14 cellular contexts compared by ENCODE assay signal in genomic region chr16:65118866-65119265, GRCh38. TPM values are rescaled to one million over a fixed set of nuclear protein-coding genes. Genes with fewer than 3 reads are reported as not detected.
DNase-seq lines count a peak whose midpoint lies in the region; ATAC-seq and TF ChIP-seq lines count a peak whose summit lies in the region.
"Had no signal": no experiment of that assay in that cellular context is flagged by ENCODE, and none has a peak within 500 bp of the region (broad histone marks: within the 10 kb centered on the region; RNA-seq: fewer than 3 reads in every experiment).

No MANE protein-coding gene starts in this region.

- peak overlapping the region; percentile 93 for H3K4me3 ChIP-seq in AG04450 (ENCODE audit: low read depth, low read length)
- no peak overlapping the region for H3K4me3 ChIP-seq in gastroesophageal sphincter
- no peak overlapping the region for H3K4me3 ChIP-seq in trophoblast cell (ENCODE audit: low read depth, low read length)
- no peak overlapping the region for H3K4me3 ChIP-seq in Caco-2 (ENCODE audit: low read depth, low read length)
- H3K4me3 ChIP-seq: vagina had no signal

- no peak for DNase-seq in AG04450 (ENCODE audit: low read depth, low spot score)
- DNase-seq in amniotic epithelial cell (ENCODE audit: low read depth) = peak; percentile 26
- no peak for DNase-seq in trophoblast cell
- no peak for DNase-seq in Caco-2
- DNase-seq in NCI-H2081 treated with DMSO at 0.1 percent for 48 hours (lab: John Stamatoyannopoulos, UW) = no peak
- DNase-seq in activated CD4-positive, alpha-beta T cell treated with anti-CD3 and anti-CD28 coated beads, Interleukin-2, amount 50 U/mL, for 4 hours = no peak
- DNase-seq: activated gamma-delta T cell; effector memory CD8-positive, alpha-beta T cell; glutamatergic neuron; NCI-H1092 treated with DMSO at 0.1 percent for 48 hours; stimulated activated CD4-positive, alpha-beta T cell treated with anti-CD3 and anti-CD28 coated beads, Interleukin-4, amount 100 ng/mL, for 24 hours had no signal

- intact Hi-C loops in Caco-2 (cut with micrococcal nuclease; ENCODE audit: unreplicated experiment) = loop anchor here (1.0 to 2.0 kb wide), 4 partner anchors 56 to 1658 kb away; no protein-coding TSS in a partner anchor

- H3K27me3 ChIP-seq in AG04450 (ENCODE audit: control insufficient read depth, insufficient read depth, low read length) = no peaks in the 10 kb centered on the region
- H3K27me3 ChIP-seq in gastroesophageal sphincter = peaks cover 11% of the 10 kb centered on the region
- H3K27me3 ChIP-seq in trophoblast cell (ENCODE audit: insufficient read depth, low read length) = peaks cover 5% of the 10 kb centered on the region
- H3K27me3 ChIP-seq in Caco-2 (replicated peaks; ENCODE audit: control insufficient read depth, insufficient read depth, low read length) = peaks cover 2% of the 10 kb centered on the region
- H3K27me3 ChIP-seq: vagina had no signal

- H4K8ac ChIP-seq in trophoblast cell (ENCODE audit: low read depth, low read length) = no peak overlapping the region

- H4K91ac ChIP-seq in trophoblast cell (ENCODE audit: low read depth, low read length) = no peak overlapping the region

- no peak overlapping the region for H2AFZ ChIP-seq in trophoblast cell (ENCODE audit: insufficient read depth, low read length, poor library complexity)

- no peak overlapping the region for H4K12ac ChIP-seq in trophoblast cell (ENCODE audit: low read depth, low read length)

- H3K27ac Mint-ChIP-seq in Caco-2 (ENCODE audit: unreplicated experiment) = no peak overlapping the region
- H3K27ac Mint-ChIP-seq: effector memory CD8-positive, alpha-beta T cell had no signal

- TF ChIP-seq EP300 in gastroesophageal sphincter (IDR thresholded peaks at IDR 0.05) = no peak

- H3K79me1 ChIP-seq in trophoblast cell (ENCODE audit: low read length) = peaks cover 36% of the 10 kb centered on the region

- H3K23ac ChIP-seq in trophoblast cell (ENCODE audit: low read length) = no peak overlapping the region

- peaks cover 32% of the 10 kb centered on the region for H3K27me3 Mint-ChIP-seq in Caco-2 (ENCODE audit: insufficient read depth, unreplicated experiment)

- no peaks in the 10 kb centered on the region for H3K36me3 Mint-ChIP-seq in Caco-2 (ENCODE audit: insufficient read depth, unreplicated experiment)

- H3K4me1 Mint-ChIP-seq in Caco-2 (ENCODE audit: low read depth, unreplicated experiment) = peaks cover 8% of the 10 kb centered on the region

- BruUV-seq in Caco-2 (replicated peaks; lab: Mats Ljungman, UMichigan) = no TSS peak

- no peak overlapping the region for H2BK5ac ChIP-seq in trophoblast cell (ENCODE audit: low read depth, low read length, poor library complexity)

- TF ChIP-seq CTCF in AG04450 (IDR thresholded peaks at IDR 0.05; ENCODE audit: low read depth, low read length) = no peak
- TF ChIP-seq CTCF in gastroesophageal sphincter (IDR thresholded peaks at IDR 0.05) = no peak
- TF ChIP-seq CTCF in Caco-2 (IDR thresholded peaks at IDR 0.05; ENCODE audit: insufficient read depth in 1 of 2, low read depth in 1 of 2, low read length in 1 of 2, severe bottlenecking in 1 of 2, unreplicated experiment in 1 of 2) = no peak

- ATAC-seq in gastroesophageal sphincter (no peak), HG02759 (IDR thresholded peaks at IDR 0.05; ENCODE audit: unreplicated experiment) (no peak)
- ATAC-seq: effector memory CD8-positive, alpha-beta T cell had no signal

- H3K4me3 Mint-ChIP-seq in Caco-2 (ENCODE audit: unreplicated experiment) = no peak overlapping the region
- H3K4me3 Mint-ChIP-seq: effector memory CD8-positive, alpha-beta T cell had no signal

- no peak overlapping the region for H3K18ac ChIP-seq in trophoblast cell (ENCODE audit: low read length)

- no peak overlapping the region for H2BK120ac ChIP-seq in trophoblast cell (ENCODE audit: insufficient read depth, low read length, poor library complexity)

- H3K9me3 ChIP-seq in AG04450 (ENCODE audit: control insufficient read depth, insufficient read depth, low read length) = peaks cover 3% of the 10 kb centered on the region; the same call in 1 of the 2 replicates
- H3K9me3 ChIP-seq in gastroesophageal sphincter = no peaks in the 10 kb centered on the region
- no peaks in the 10 kb centered on the region for H3K9me3 ChIP-seq in trophoblast cell (ENCODE audit: insufficient read depth, low read depth, low read length)
- H3K9me3 ChIP-seq in Caco-2 = no peaks in the 10 kb centered on the region
- H3K9me3 ChIP-seq: vagina had no signal

- CTCF ChIA-PET in AG04450 (lab: Charles Lee) = no interaction called here
- CTCF ChIA-PET in Caco-2 (lab: Charles Lee) = no interaction called here

- POLR2A ChIA-PET in AG04450 (lab: Yijun Ruan, JAX) (no interaction called here), Caco-2 (lab: Charles Lee) (no interaction called here)

- H3K36me3 ChIP-seq in gastroesophageal sphincter = no peaks in the 10 kb centered on the region
- H3K36me3 ChIP-seq in trophoblast cell (ENCODE audit: control insufficient read depth in 1 of 2, insufficient read depth in 2 of 2, low read length in 2 of 2) = peaks cover 3 to 17% of the 10 kb centered on the region in 2 experiments
- no peaks in the 10 kb centered on the region for H3K36me3 ChIP-seq in Caco-2 (ENCODE audit: control insufficient read depth, insufficient read depth, low read length)
- H3K36me3 ChIP-seq: vagina had no signal

- peak overlapping the region; percentile 60 for H3K4me2 ChIP-seq in trophoblast cell (ENCODE audit: low read length)

- H3K9me3 Mint-ChIP-seq in Caco-2 (ENCODE audit: unreplicated experiment) = no peaks in the 10 kb centered on the region

- H3K27ac ChIP-seq in AG04450 (ENCODE audit: low read depth, low read length) = no peak overlapping the region
- peak overlapping the region in 3 of 4 donors; percentile 46 to 96 (median 92) for H3K27ac ChIP-seq in gastroesophageal sphincter
- no peak overlapping the region for H3K27ac ChIP-seq in trophoblast cell (ENCODE audit: low read depth, low read length)

- no peak for TF ChIP-seq POLR2A in gastroesophageal sphincter (IDR thresholded peaks at IDR 0.05)

- no peak overlapping the region for H3K4ac ChIP-seq in trophoblast cell (ENCODE audit: low read depth, low read length)

- no peak overlapping the region for H3K9ac ChIP-seq in trophoblast cell (ENCODE audit: low read length)

- H3K14ac ChIP-seq in trophoblast cell (ENCODE audit: low read length) = no peak overlapping the region

- WGBS in gastroesophageal sphincter (ENCODE audit: low coverage in 1 of 2), 2 donors = 43 to 50% methylated on average over 3 to 5 of the region's 5 CpGs
- WGBS in trophoblast cell (ENCODE audit: extremely low coverage, insufficient coverage, insufficient read length) = no CpG with 5 or more reads among the region's 5 CpGs

- peaks cover 31% of the 10 kb centered on the region for H3K79me2 ChIP-seq in trophoblast cell (ENCODE audit: control insufficient read depth, insufficient read depth, low read length, poor library complexity)

- H2BK12ac ChIP-seq in trophoblast cell (ENCODE audit: low read length) = no peak overlapping the region

- H2AK5ac ChIP-seq in trophoblast cell (ENCODE audit: low read length) = no peak overlapping the region

- peaks cover 0 to 85% (median 6%) of the 10 kb centered on the region in 3 donors for H3K4me1 ChIP-seq in gastroesophageal sphincter
- H3K4me1 ChIP-seq in trophoblast cell (ENCODE audit: control insufficient read depth in 1 of 2, insufficient read depth in 2 of 2, low read length in 2 of 2) = peaks cover 6 to 12% of the 10 kb centered on the region in 2 experiments
- peaks cover 24% of the 10 kb centered on the region for H3K4me1 ChIP-seq in Caco-2

RNA-seq across cellular contexts. Expression of gene CDH11, which starts 3.0 kb away (rescaled TPM):
- polyA plus RNA-seq in AG04450 (2011; rRNA removed) = 276 and 306 TPM in 2 replicates
- 713 and 756 TPM in 2 replicates for polyA minus RNA-seq in AG04450 (2011; rRNA and poly(A)+ RNA removed)
- total RNA-seq in gastroesophageal sphincter = 10 to 100 TPM; 37.4 to 78.9 (median 62.8) TPM
- polyA plus RNA-seq in trophoblast cell (2013) = 118 and 123 TPM in 2 replicates
- total RNA-seq in Caco-2 (2022) = 0.37 TPM in 1 of 2 replicates, not detected in the other

Comparison
In these comparisons a context has a peak if more than half of its experiments do, and no peak if none do; other contexts are left out.
1. H3K27ac ChIP-seq: peak in gastroesophageal sphincter (3 of 4); none in AG04450 (single experiment) and trophoblast cell (single experiment).
2. RNA of gene CDH11, which starts 3.0 kb away (total RNA-seq): 37.4 to 78.9 TPM in gastroesophageal sphincter; 0.37 TPM in Caco-2; every median in the first group is over 10 times any median in the second.